ENCODE assay signal across 26 cellular contexts in the genomic region with DNA sequence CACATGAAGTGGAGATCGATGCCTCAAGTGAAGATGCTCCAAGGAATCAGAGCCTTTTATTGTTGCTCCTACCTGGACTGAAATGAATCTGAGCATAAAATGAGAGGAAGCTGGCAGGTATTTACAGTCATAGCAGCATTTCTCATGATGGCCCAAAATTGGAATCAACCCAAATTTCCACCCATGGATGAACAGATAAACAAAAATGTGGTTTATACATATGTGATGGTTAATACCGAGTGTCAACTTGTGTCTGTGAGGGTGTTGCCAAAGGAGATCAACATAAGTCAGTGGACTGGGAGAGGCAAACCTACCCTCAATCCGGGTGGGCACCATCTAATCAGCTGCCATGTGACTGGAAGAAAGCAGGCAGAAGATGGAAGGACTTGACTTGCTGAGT.
"Had no signal": no experiment of that assay in that cellular context is flagged by ENCODE, and none has a peak within 500 bp of the region (broad histone marks: within the 10 kb centered on the region; RNA-seq: fewer than 3 reads in every experiment).

No MANE protein-coding gene starts in this region.

- H3K9ac ChIP-seq: SK-N-SH had no signal

- H3K27me3 ChIP-seq: MG63, SJSA1 had no signal

- H3K4me2 ChIP-seq: PC-9, SK-N-SH had no signal

- H3K27ac ChIP-seq: PC-9, RWPE1, SJSA1 had no signal

- DNase-seq: Kasumi-1, MG63, NCI-H1092, NCI-H1105, NCI-H1417 treated with DMSO at 0.1 percent for 48 hours, NCI-H1436 treated with DMSO at 0.1 percent for 48 hours, NCI-H1694 treated with DMSO at 0.1 percent for 48 hours, NCI-H187 treated with DMSO at 0.1 percent for 48 hours, NCI-H2081, NCI-H2171 treated with DMSO at 0.1 percent for 48 hours, NCI-H2227 treated with DMSO at 0.1 percent for 48 hours, NCI-H345, NCI-H446, NCI-H510A treated with DMSO at 0.1 percent for 48 hours, NCI-H524 treated with DMSO at 0.1 percent for 48 hours, NCI-H526 treated with DMSO at 0.1 percent for 48 hours, NCI-H774, PC-9, Right ventricle myocardium superior, SHP77 treated with DMSO at 0.1 percent for 48 hours, SK-N-SH, SW 1271, T-helper 17 cell had no signal

- H3K9me3 ChIP-seq: MG63, SJSA1 had no signal

- H3K4me3 ChIP-seq: MG63, PC-9, SJSA1 had no signal

- H3K36me3 ChIP-seq: MG63, SJSA1 had no signal

- H3K4me1 ChIP-seq: SJSA1 had no signal

- FAIRE-seq: RCC 7860 had no signal

- H3K4me3 Mint-ChIP-seq: T-helper 17 cell had no signal

- H3K27ac Mint-ChIP-seq: T-helper 17 cell had no signal

- H3K4me1 Mint-ChIP-seq: T-helper 17 cell had no signal
